Comparison of ENCODE assay signal across 8 cellular contexts in genomic region chr6:26235240-26235730, GRCh38.
A peak's percentile ranks its signal among the peaks of the same experiment; 100 is the strongest.
DNase-seq lines count a peak whose midpoint lies in the region; ATAC-seq and TF ChIP-seq lines count a peak whose summit lies in the region.

No MANE protein-coding gene starts in this region.

- H3K4me3 Mint-ChIP-seq in activated T-cell treated with anti-CD3 and anti-CD28 coated beads, Interleukin-2, amount 50 U/mL, for 72 hours: peak overlapping the region; percentile 92 to 100
- H3K4me3 Mint-ChIP-seq in activated T-helper 1 cell treated with anti-CD3 and anti-CD28 coated beads, Interleukin-12 subunit alpha, Interleukin-12 subunit beta, Interleukin-2, Interleukin-4 antibody, amounts not matched to agents 30 ng/mL and 10 ng/mL and 1 ng/mL, durations not matched to agents 14 hours and 24 hours and 36 hours: peak overlapping the region; percentile 89

- H3K4me1 ChIP-seq in tibial nerve: peaks cover 0 to 29% (median 6%) of the 10 kb centered on the region in 4 donors

- no peak for ATAC-seq in activated T-cell treated with anti-CD3 and anti-CD28 coated beads, Interleukin-2, amount 50 U/mL, for 72 hours (replicated peaks in 1 of 2)
- ATAC-seq in HG02852 (IDR thresholded peaks at IDR 0.05; ENCODE audit: unreplicated experiment): no peak
- ATAC-seq in HG02763 (IDR thresholded peaks at IDR 0.05; ENCODE audit: unreplicated experiment): no peak

- H3K4me1 Mint-ChIP-seq in activated T-cell treated with anti-CD3 and anti-CD28 coated beads, Interleukin-2, amount 50 U/mL, for 72 hours (ENCODE audit: low read depth): peaks cover 47% of the 10 kb centered on the region
- H3K4me1 Mint-ChIP-seq in activated T-helper 1 cell treated with anti-CD3 and anti-CD28 coated beads, Interleukin-12 subunit alpha, Interleukin-12 subunit beta, Interleukin-2, Interleukin-4 antibody, amounts not matched to agents 30 ng/mL and 10 ng/mL and 1 ng/mL, durations not matched to agents 14 hours and 24 hours and 36 hours (ENCODE audit: low read depth): peaks cover 52% of the 10 kb centered on the region

- no peak for TF ChIP-seq POLR2A in tibial nerve (IDR thresholded peaks at IDR 0.05)

- H3K9me3 Mint-ChIP-seq in activated T-cell treated with anti-CD3 and anti-CD28 coated beads, Interleukin-2, amount 50 U/mL, for 72 hours: no peaks in the 10 kb centered on the region
- peaks cover under 1% of the 10 kb centered on the region for H3K9me3 Mint-ChIP-seq in activated T-helper 1 cell treated with anti-CD3 and anti-CD28 coated beads, Interleukin-12 subunit alpha, Interleukin-12 subunit beta, Interleukin-2, Interleukin-4 antibody, amounts not matched to agents 30 ng/mL and 10 ng/mL and 1 ng/mL, durations not matched to agents 14 hours and 24 hours and 36 hours

- intact Hi-C loops in activated T-helper 1 cell treated with anti-CD3 and anti-CD28 coated beads, Interleukin-12 subunit alpha, Interleukin-12 subunit beta, Interleukin-2, Interleukin-4 antibody, amounts not matched to agents 30 ng/mL and 10 ng/mL and 1 ng/mL, durations not matched to agents 14 hours and 24 hours and 36 hours (cut with micrococcal nuclease): loop anchor here (1.0 kb wide), 1 partner anchor 36 kb away; a partner anchor contains a TSS

- no peaks in the 10 kb centered on the region for H3K36me3 ChIP-seq in tibial nerve

- peak overlapping the region in 3 of 4 donors; percentile 22 to 88 (median 73) for H3K27ac ChIP-seq in tibial nerve

- peaks cover 0 to 2% of the 10 kb centered on the region in 2 donors for H3K36me3 Mint-ChIP-seq in activated T-cell treated with anti-CD3 and anti-CD28 coated beads, Interleukin-2, amount 50 U/mL, for 72 hours (ENCODE audit: insufficient read depth in 2 of 2)
- H3K36me3 Mint-ChIP-seq in activated T-helper 1 cell treated with anti-CD3 and anti-CD28 coated beads, Interleukin-12 subunit alpha, Interleukin-12 subunit beta, Interleukin-2, Interleukin-4 antibody, amounts not matched to agents 30 ng/mL and 10 ng/mL and 1 ng/mL, durations not matched to agents 14 hours and 24 hours and 36 hours (ENCODE audit: low read depth): peaks cover 2% of the 10 kb centered on the region

- H3K4me3 ChIP-seq in iPS-18c (ENCODE audit: insufficient read depth, low read depth, low read length) (peak overlapping the region; percentile 80), tibial nerve (peak overlapping the region in 3 of 4 donors; percentile 33 to 62 (median 55))

- H3K9me3 ChIP-seq in iPS-18c (ENCODE audit: control insufficient read depth, insufficient read depth, low read length): no peaks in the 10 kb centered on the region
- H3K9me3 ChIP-seq in tibial nerve: peaks cover 0 to 2% (median 0%) of the 10 kb centered on the region in 4 donors

- no peak for TF ChIP-seq CTCF in tibial nerve (IDR thresholded peaks at IDR 0.05)

- 9 to 19% methylated on average over 5 of the region's 5 CpGs for whole genome bisulfite sequencing in tibial nerve, 2 donors

- H3K27me3 Mint-ChIP-seq in activated T-cell treated with anti-CD3 and anti-CD28 coated beads, Interleukin-2, amount 50 U/mL, for 72 hours (ENCODE audit: low read depth): no peaks in the 10 kb centered on the region
- no peaks in the 10 kb centered on the region for H3K27me3 Mint-ChIP-seq in activated T-helper 1 cell treated with anti-CD3 and anti-CD28 coated beads, Interleukin-12 subunit alpha, Interleukin-12 subunit beta, Interleukin-2, Interleukin-4 antibody, amounts not matched to agents 30 ng/mL and 10 ng/mL and 1 ng/mL, durations not matched to agents 14 hours and 24 hours and 36 hours (ENCODE audit: insufficient read depth)

- peaks cover 5 to 94% of the 10 kb centered on the region in 2 donors for H3K27me3 ChIP-seq in tibial nerve

- H3K27ac Mint-ChIP-seq in activated T-cell treated with anti-CD3 and anti-CD28 coated beads, Interleukin-2, amount 50 U/mL, for 72 hours: peak overlapping the region; percentile 100
- peak overlapping the region; percentile 100 for H3K27ac Mint-ChIP-seq in activated T-helper 1 cell treated with anti-CD3 and anti-CD28 coated beads, Interleukin-12 subunit alpha, Interleukin-12 subunit beta, Interleukin-2, Interleukin-4 antibody, amounts not matched to agents 30 ng/mL and 10 ng/mL and 1 ng/mL, durations not matched to agents 14 hours and 24 hours and 36 hours

- TF ChIP-seq EP300 in tibial nerve (IDR thresholded peaks at IDR 0.05): no peak

- no peak for DNase-seq in activated T-cell treated with anti-CD3 and anti-CD28 coated beads, Interleukin-2, amount 50 U/mL, for 72 hours
- DNase-seq in activated T-cell treated with anti-CD3 and anti-CD28 coated beads for 4 hours (no peak), tibial nerve (ENCODE audit: low spot score in 2 of 2) (no peak), OCI-M2 (lab: John Stamatoyannopoulos, UW; ENCODE audit: unreplicated experiment) (no peak)
- no peak for DNase-seq in activated T-helper 1 cell treated with anti-CD3 and anti-CD28 coated beads, Interleukin-12 subunit alpha, Interleukin-12 subunit beta, Interleukin-2, Interleukin-4 antibody, amounts not matched to agents 30 ng/mL and 10 ng/mL and 1 ng/mL, durations not matched to agents 14 hours and 24 hours and 36 hours (ENCODE audit: low spot score)
